10 cellular contexts compared by ENCODE assay signal in the genomic region with DNA sequence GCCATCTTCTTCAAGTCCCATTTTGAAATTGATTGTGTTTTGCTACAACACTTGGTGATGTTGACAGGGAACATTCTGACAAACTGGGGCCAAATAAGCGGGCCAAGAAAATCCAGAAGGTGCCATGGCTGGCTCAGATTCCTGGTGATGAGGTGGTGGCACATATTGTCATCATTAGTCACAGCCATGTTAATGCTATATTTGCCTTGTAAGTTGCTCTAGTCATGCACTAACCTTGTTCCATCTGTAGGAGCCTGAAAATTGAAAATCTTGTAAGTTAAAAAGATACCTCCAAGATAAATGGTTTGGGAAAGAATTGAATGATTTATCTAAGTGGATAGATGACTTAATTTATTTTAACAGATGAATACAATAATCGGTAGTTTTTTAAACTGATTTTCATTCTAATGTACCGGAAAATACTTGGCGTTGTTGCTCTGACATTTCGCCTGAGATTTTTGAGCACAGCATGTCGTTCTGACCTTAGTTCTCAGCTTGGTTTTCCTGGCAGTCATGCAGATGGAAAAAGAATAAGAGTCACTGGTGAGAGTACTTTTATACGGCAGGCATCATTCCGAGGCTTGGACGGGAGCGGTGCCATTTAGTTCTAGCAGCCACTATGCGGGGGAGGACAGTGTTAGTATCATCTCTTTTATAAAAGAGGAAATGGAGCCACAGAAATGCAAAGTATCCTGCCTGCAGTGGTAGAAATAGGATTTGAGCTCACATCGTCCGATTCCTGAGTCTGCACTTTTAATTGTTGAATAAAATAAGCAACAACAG.
DNase-seq lines count a peak whose midpoint lies in the region; ATAC-seq, FAIRE-seq and TF ChIP-seq lines count a peak whose summit lies in the region.
"Had no signal": no experiment of that assay in that cellular context is flagged by ENCODE, and none has a peak within 500 bp of the region (broad histone marks: within the 10 kb centered on the region; RNA-seq: fewer than 3 reads in every experiment).

No MANE protein-coding gene starts in this region.

- peak overlapping the region; percentile 83 for H3K4me2 ChIP-seq in astrocyte (ENCODE audit: low read length)
- H3K4me2 ChIP-seq in hepatocyte, result no peak overlapping the region
- H3K4me2 ChIP-seq: BLaER1 had no signal

- TF ChIP-seq CTCF in A673 (conservative IDR thresholded peaks at IDR 0.05; ENCODE audit: low read depth, low read length) (no peak), astrocyte (IDR thresholded peaks at IDR 0.05; ENCODE audit: insufficient read depth, low read depth, low read length) (no peak), left lung (IDR thresholded peaks at IDR 0.05) (no peak), hepatocyte (IDR thresholded peaks at IDR 0.05; ENCODE audit: poor library complexity) (no peak)

- no peaks in the 10 kb centered on the region for H4K20me1 ChIP-seq in astrocyte (ENCODE audit: insufficient read depth, low read length)
- H4K20me1 ChIP-seq in hepatocyte (ENCODE audit: insufficient read depth, poor library complexity, severe bottlenecking), result no peaks in the 10 kb centered on the region
- H4K20me1 ChIP-seq: BLaER1 had no signal

- H3K4me1 Mint-ChIP-seq in astrocyte (ENCODE audit: low read depth, unreplicated experiment), result peaks cover 37% of the 10 kb centered on the region

- H3K4me1 ChIP-seq in A673 (ENCODE audit: insufficient read depth, low read length, poor library complexity, severe bottlenecking), result peaks cover 59% of the 10 kb centered on the region
- H3K4me1 ChIP-seq in astrocyte (ENCODE audit: insufficient read depth, low read length), result peaks cover 50% of the 10 kb centered on the region
- H3K4me1 ChIP-seq in left lung, result peaks cover 2 to 4% of the 10 kb centered on the region in 2 donors
- H3K4me1 ChIP-seq in hepatocyte (ENCODE audit: insufficient read depth), result no peaks in the 10 kb centered on the region
- H3K4me1 ChIP-seq: BLaER1 had no signal

- peaks cover 2% of the 10 kb centered on the region for H3K36me3 Mint-ChIP-seq in astrocyte (ENCODE audit: low read depth, unreplicated experiment)

- H3K9ac ChIP-seq in astrocyte (ENCODE audit: low read length), result peak overlapping the region; percentile 81
- H3K9ac ChIP-seq: BLaER1 had no signal

- H3K4me3 Mint-ChIP-seq in astrocyte (ENCODE audit: unreplicated experiment), result no peak overlapping the region

- 87% methylated on average over 13 of the region's 13 CpGs for WGBS in hepatocyte (ENCODE audit: low lambda C conversion rate, missing lambda C conversion rate)

- peak overlapping the region; percentile 79 for H3K27ac ChIP-seq in A673 (ENCODE audit: low read depth, low read length, poor library complexity, severe bottlenecking)
- H3K27ac ChIP-seq in astrocyte (ENCODE audit: low read depth, low read length), result peak overlapping the region; percentile 94
- peak overlapping the region; percentile 9 to 57 for H3K27ac ChIP-seq in left lung
- no peak overlapping the region for H3K27ac ChIP-seq in hepatocyte
- H3K27ac ChIP-seq: BLaER1 had no signal

- peak overlapping the region; percentile 90 for H3K27ac Mint-ChIP-seq in astrocyte (ENCODE audit: unreplicated experiment)

- no peaks in the 10 kb centered on the region for H3K27me3 Mint-ChIP-seq in astrocyte (ENCODE audit: low read depth, unreplicated experiment)

- H3K9me3 ChIP-seq in A673 (ENCODE audit: low read depth, low read length, poor library complexity, severe bottlenecking) (no peaks in the 10 kb centered on the region), astrocyte (ENCODE audit: insufficient read depth, low read depth, low read length) (no peaks in the 10 kb centered on the region), left lung (no peaks in the 10 kb centered on the region), hepatocyte (ENCODE audit: low read depth) (no peaks in the 10 kb centered on the region)
- H3K9me3 ChIP-seq: BLaER1 had no signal

- H3K36me3 ChIP-seq in A673 (ENCODE audit: insufficient read depth, low read length, poor library complexity, severe bottlenecking), result no peaks in the 10 kb centered on the region
- H3K36me3 ChIP-seq in astrocyte (ENCODE audit: insufficient read depth, low read length), result no peaks in the 10 kb centered on the region
- no peaks in the 10 kb centered on the region for H3K36me3 ChIP-seq in left lung
- H3K36me3 ChIP-seq in hepatocyte (replicated peaks; ENCODE audit: insufficient read depth, low read depth), result no peaks in the 10 kb centered on the region
- H3K36me3 ChIP-seq: BLaER1 had no signal

- H2AFZ ChIP-seq in astrocyte (ENCODE audit: low read depth, low read length) (no peak overlapping the region), hepatocyte (no peak overlapping the region)

- CTCF ChIA-PET in A673 (lab: Charles Lee), result interaction anchor here (0.7 to 0.9 kb wide), 2 partner anchors 58 to 72 kb away, joined by 4 to 9 read pairs; no protein-coding TSS in a partner anchor

- no peaks in the 10 kb centered on the region for H3K9me2 ChIP-seq in hepatocyte (replicated peaks; ENCODE audit: insufficient read depth)

- H3K4me3 ChIP-seq in A673 (ENCODE audit: low read depth, low read length, poor library complexity, severe bottlenecking) (peak overlapping the region; percentile 18), astrocyte (ENCODE audit: insufficient read depth, low read depth, low read length) (peak overlapping the region; percentile 31), left lung (no peak overlapping the region), hepatocyte (no peak overlapping the region)
- H3K4me3 ChIP-seq: BLaER1, K562 had no signal

- no peaks in the 10 kb centered on the region for H3K27me3 ChIP-seq in A673 (replicated peaks; ENCODE audit: insufficient read depth, low read depth, low read length, poor library complexity)
- H3K27me3 ChIP-seq in astrocyte (ENCODE audit: insufficient read depth, low read length), result no peaks in the 10 kb centered on the region
- H3K27me3 ChIP-seq in left lung, result no peaks in the 10 kb centered on the region
- H3K27me3 ChIP-seq in hepatocyte, result no peaks in the 10 kb centered on the region
- H3K27me3 ChIP-seq: BLaER1 had no signal

- intact Hi-C loops in A673 (cut with micrococcal nuclease; ENCODE audit: unreplicated experiment), result loop anchor here (5.0 kb wide), 2 partner anchors 56 to 136 kb away; a partner anchor contains a TSS
- intact Hi-C loops in left lung (cut with DNase I), result no loop called here

- POLR2A ChIA-PET in A673 (lab: Charles Lee; ENCODE audit: low non-redundant PET), result interaction anchor here (0.6 kb wide), 1 partner anchor 130 kb away, joined by 3 read pairs; no protein-coding TSS in a partner anchor

- H3K79me2 ChIP-seq in astrocyte (ENCODE audit: insufficient read depth, low read length) (no peaks in the 10 kb centered on the region), hepatocyte (no peaks in the 10 kb centered on the region)

- DNase-seq in A673 (ENCODE audit: low spot score) (peak; percentile 85), astrocyte (ENCODE audit: low read depth) (peak; percentile 84), left lung (no peak), COLO829 (ENCODE audit: low spot score) (no peak), LoVo (ENCODE audit: low spot score) (no peak), hepatocyte (ENCODE audit: low spot score) (no peak)
- DNase-seq in activated CD4-positive, CD25-positive, alpha-beta regulatory T cell (lab: John Stamatoyannopoulos, UW), result no peak

- peak; percentile 62 for ATAC-seq in HG02870 (IDR thresholded peaks at IDR 0.05; ENCODE audit: unreplicated experiment)
- peak; percentile 56 for ATAC-seq in left lung
- ATAC-seq: K562 had no signal

- TSS peak; percentile 79 for BruUV-seq in A673 (replicated peaks; lab: Mats Ljungman, UMichigan)

- FAIRE-seq in astrocyte (lab: Jason Lieb, UNC), result peak; percentile 79
- FAIRE-seq: K562 had no signal

- H3K9me3 Mint-ChIP-seq in astrocyte (ENCODE audit: unreplicated experiment), result no peaks in the 10 kb centered on the region

Comparison
In these comparisons a context has a peak if more than half of its experiments do, and no peak if none do; other contexts are left out.
1. DNase-seq: peak in A673 (single experiment) and astrocyte (single experiment); none in left lung (0 of 2), COLO829 (single experiment), activated CD4-positive, CD25-positive, alpha-beta regulatory T cell (0 of 4), LoVo (single experiment) and hepatocyte (single experiment).
2. H3K4me3 ChIP-seq: peak in A673 (single experiment) and astrocyte (single experiment); none in left lung (0 of 2) and hepatocyte (single experiment).